ENCODE assay signal across 1 cellular context in the genomic region with DNA sequence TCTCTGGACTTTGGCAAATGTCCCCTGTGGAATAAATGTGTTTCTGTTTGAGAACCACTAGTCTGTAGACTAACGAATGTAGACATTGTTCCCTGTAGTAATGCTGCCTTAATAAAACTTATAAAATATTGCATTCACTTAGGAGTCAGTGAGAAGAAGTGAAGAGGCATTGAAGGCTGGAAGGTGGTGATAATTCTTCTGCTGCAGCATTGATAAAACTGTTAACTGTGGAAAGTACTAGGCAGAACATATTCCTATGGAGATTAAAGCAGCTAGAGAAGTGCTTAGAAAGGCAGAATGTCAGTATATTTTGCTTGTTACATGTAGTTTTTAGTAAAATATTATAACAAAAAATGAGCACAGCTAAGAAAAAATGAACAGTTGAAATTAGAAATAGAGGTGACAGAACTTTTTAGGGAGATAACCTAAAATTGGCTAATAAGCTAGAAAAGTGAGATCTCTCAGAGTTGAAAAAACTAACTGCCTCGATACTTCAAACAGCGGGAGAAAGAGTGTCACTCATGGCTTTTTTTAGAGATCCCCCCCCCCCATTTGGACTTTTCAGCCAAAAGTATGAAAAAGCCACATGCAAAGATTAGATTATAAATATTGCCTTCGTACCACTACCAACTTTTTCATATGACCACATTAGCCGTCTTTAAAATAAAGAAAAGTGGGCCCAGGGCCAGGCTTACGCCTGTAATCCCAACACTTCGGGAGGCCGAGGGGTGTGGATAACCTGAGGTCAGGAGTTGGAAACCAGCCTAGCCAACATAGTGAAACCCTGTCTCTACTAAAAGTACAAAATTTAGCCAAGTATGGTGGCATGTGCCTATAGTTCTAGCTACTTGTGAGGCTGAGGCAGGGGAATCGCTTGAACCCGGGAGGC.
TF ChIP-seq lines count a peak whose summit lies in the region.

No MANE protein-coding gene starts in this region.

TF ChIP-seq in K562, 482 proteins besides CTCF, POLR2A, EP300 and RAD21 (continued from another document and continues in another):
- TF ChIP-seq ZMIZ1 (IDR thresholded peaks at IDR 0.05; ENCODE audit: low read depth in 2 of 2, low read length in 2 of 2) (0 out of 4 replicates have a peak, but pooled peaks of 1 of the 2 experiments have one; percentile 29), GTF2A2 (tag; IDR thresholded peaks at IDR 0.05) (no peak), XRCC3 (IDR thresholded peaks at IDR 0.05) (no peak), UBTF (IDR thresholded peaks at IDR 0.05; ENCODE audit: borderline replicate concordance in 1 of 2, low read depth in 2 of 2, low read length in 2 of 2) (no peak), MTA1 (IDR thresholded peaks at IDR 0.05; ENCODE audit: borderline replicate concordance) (no peak), SRSF1 (IDR thresholded peaks at IDR 0.05; ENCODE audit: low read depth, low read length) (no peak), TAL1 (IDR thresholded peaks at IDR 0.05) (peak; percentile 90), POU5F1 (IDR thresholded peaks at IDR 0.05; ENCODE audit: borderline replicate concordance, low read depth, low read length, partially characterized antibody) (no peak), DIDO1 (tag; IDR thresholded peaks at IDR 0.05; ENCODE audit: low read depth) (no peak), DLX4 (CRISPR knock-in tag; IDR thresholded peaks at IDR 0.05) (no peak), ZNF354B (CRISPR knock-in tag; IDR thresholded peaks at IDR 0.05) (no peak), MEF2A (IDR thresholded peaks at IDR 0.05; ENCODE audit: control insufficient read depth, low read depth, low read length) (no peak), WHSC1 (IDR thresholded peaks at IDR 0.05; ENCODE audit: low read length) (no peak), CREBBP (IDR thresholded peaks at IDR 0.05; ENCODE audit: low read depth, low read length) (no peak), TRIM24 (IDR thresholded peaks at IDR 0.05) (peak; percentile 51 to 65; a peak in 2 of 4 replicates), SOX6 (IDR thresholded peaks at IDR 0.05) (peak; percentile 49; the same call in 1 of the 2 replicates), HBP1 (CRISPR knock-in tag; IDR thresholded peaks at IDR 0.05) (no peak), FOXP1 (CRISPR knock-in tag; IDR thresholded peaks at IDR 0.05) (no peak), DACH1 (IDR thresholded peaks at IDR 0.05; ENCODE audit: partially characterized antibody) (no peak), ZNF583 (CRISPR knock-in tag; IDR thresholded peaks at IDR 0.05) (no peak), HMGN3 (IDR thresholded peaks at IDR 0.05; ENCODE audit: borderline replicate concordance, extremely low read depth, insufficient read length, low read depth, low read length) (no peak), YY1 (IDR thresholded peaks at IDR 0.05; ENCODE audit: borderline replicate concordance in 1 of 3, control insufficient read depth in 1 of 3, extremely low read depth in 1 of 3, insufficient read depth in 3 of 3, insufficient read length in 1 of 3, insufficient replicate concordance in 2 of 3, low read depth in 1 of 3, low read length in 2 of 3) (no peak), LEF1 (IDR thresholded peaks at IDR 0.05) (peak; percentile 63), RBM14 (IDR thresholded peaks at IDR 0.05; ENCODE audit: borderline replicate concordance, insufficient read depth, low read depth, low read length) (no peak), YBX1 (IDR thresholded peaks at IDR 0.05) (no peak), SAFB (IDR thresholded peaks at IDR 0.05; ENCODE audit: borderline replicate concordance, low read depth, low read length) (no peak), EWSR1 (IDR thresholded peaks at IDR 0.05; ENCODE audit: borderline replicate concordance, low read depth, partially characterized antibody) (no peak), ASH1L (IDR thresholded peaks at IDR 0.05; ENCODE audit: borderline replicate concordance, low read depth, partially characterized antibody) (no peak), ZBTB1 (CRISPR knock-in tag; IDR thresholded peaks at IDR 0.05; ENCODE audit: borderline replicate concordance, low read depth) (no peak), MAFG (tag; conservative IDR thresholded peaks at IDR 0.05) (no peak; the same call in 1 of the 2 replicates), THAP7 (CRISPR knock-in tag; IDR thresholded peaks at IDR 0.05) (no peak), RCOR1 (IDR thresholded peaks at IDR 0.05; ENCODE audit: borderline replicate concordance in 1 of 2, low read depth in 2 of 2, low read length in 2 of 2) (0 out of 4 replicates have a peak, but pooled peaks of 1 of the 2 experiments have one; percentile 22), ZNF444 (CRISPR knock-in tag; IDR thresholded peaks at IDR 0.05) (no peak), NFIC (IDR thresholded peaks at IDR 0.05) (peak; percentile 45), EP400 (IDR thresholded peaks at IDR 0.05) (peak; percentile 30), CHD2 (IDR thresholded peaks at IDR 0.05; ENCODE audit: low read depth, low read length) (no peak), PTRF (tag; IDR thresholded peaks at IDR 0.05) (no peak), MXI1 (IDR thresholded peaks at IDR 0.05; ENCODE audit: low read depth, low read length) (no peak), CBX1 (IDR thresholded peaks at IDR 0.05; ENCODE audit: low read depth) (no peak), USF2 (CRISPR knock-in tag; IDR thresholded peaks at IDR 0.05) (no peak), PCBP1 (IDR thresholded peaks at IDR 0.05; ENCODE audit: low read depth, low read length, poor library complexity, severe bottlenecking) (no peak), CEBPB (tag; IDR thresholded peaks at IDR 0.05) (no peak), TCF3 (CRISPR knock-in tag; IDR thresholded peaks at IDR 0.05) (peak; percentile 90)
- TF ChIP-seq, protein P1, sequence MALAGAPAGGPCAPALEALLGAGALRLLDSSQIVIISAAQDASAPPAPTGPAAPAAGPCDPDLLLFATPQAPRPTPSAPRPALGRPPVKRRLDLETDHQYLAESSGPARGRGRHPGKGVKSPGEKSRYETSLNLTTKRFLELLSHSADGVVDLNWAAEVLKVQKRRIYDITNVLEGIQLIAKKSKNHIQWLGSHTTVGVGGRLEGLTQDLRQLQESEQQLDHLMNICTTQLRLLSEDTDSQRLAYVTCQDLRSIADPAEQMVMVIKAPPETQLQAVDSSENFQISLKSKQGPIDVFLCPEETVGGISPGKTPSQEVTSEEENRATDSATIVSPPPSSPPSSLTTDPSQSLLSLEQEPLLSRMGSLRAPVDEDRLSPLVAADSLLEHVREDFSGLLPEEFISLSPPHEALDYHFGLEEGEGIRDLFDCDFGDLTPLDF (CRISPR knock-in tag; IDR thresholded peaks at IDR 0.05), result no peak
